In the genomic region with DNA sequence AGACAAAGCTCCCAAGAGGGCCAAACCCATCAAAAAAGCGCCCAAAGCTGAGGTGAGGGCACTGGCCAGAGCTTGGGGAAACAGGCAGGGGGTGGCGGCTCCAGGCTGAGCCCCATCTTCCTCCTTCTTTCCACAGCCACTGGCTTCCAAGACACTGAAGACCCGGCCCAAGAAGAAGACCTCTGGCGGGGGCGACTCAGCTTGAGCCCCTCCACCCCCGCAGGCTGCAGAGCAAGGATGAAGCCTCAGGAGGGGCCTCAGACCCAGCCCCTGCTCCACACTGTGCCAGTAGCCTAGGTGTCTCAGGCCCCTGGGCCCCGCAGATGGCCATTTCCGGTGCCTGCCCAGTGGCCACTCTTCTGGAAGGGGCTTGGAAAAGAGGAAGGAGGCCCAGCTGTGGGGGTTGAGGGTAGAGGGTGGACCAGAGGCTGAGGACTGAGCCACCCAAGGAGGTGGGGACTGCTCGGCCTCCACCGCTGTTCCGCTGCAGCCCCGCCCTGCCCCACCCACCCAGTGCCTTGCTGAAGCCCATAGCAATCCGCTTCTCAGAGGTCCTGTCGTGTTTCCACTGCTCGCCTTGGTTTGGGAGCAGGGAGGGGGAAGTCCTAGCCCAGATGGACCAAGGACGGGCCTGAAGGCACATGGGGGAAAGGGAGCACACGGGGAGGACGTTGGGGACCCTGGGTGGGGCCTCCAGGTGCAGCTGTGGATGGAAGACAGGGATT, we compare ENCODE assay signal across 1 cellular context.
TF ChIP-seq lines count a peak whose summit lies in the region.

No MANE protein-coding gene starts in this region.

TF ChIP-seq in neural cell, 6 proteins besides CTCF, POLR2A, EP300 and RAD21 (continued from another document):
- TF ChIP-seq EZH2 (IDR thresholded peaks at IDR 0.05; ENCODE audit: borderline replicate concordance, insufficient read depth, low read length, poor library complexity, severe bottlenecking) (no peak), TAF1 (IDR thresholded peaks at IDR 0.05; ENCODE audit: low read depth) (no peak), POLR2AphosphoS5 (IDR thresholded peaks at IDR 0.05) (peak; percentile 6)
